ENCODE assay signal across 8 cellular contexts in the genomic region with DNA sequence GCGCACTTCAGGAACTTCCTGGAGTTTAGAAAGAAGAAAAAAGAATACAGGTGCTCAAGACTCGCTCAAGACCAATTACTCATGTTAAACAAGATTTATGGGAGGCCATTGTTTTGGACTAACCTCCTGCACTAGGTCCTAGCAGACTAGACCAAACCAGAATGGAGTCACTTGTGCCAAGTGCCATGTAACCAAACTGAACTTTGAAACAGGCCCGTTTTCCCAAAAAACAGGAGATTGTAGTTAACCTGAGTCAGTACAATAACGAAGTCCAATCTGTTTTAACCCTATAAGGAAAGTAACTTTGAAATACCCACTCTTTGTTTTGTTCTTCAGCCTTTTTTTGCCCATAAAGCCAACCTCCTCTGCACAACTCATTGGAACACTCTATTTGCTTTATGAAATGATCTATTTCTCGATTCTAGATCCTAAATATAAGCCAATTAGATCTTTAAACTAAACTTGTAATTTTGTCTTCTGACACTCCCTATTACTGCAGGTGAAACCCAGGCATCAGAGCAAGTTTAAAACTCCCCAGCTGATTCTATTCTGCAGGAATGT. TPM values are rescaled to one million over a fixed set of nuclear protein-coding genes. Genes with fewer than 3 reads are reported as not detected.
A peak's percentile ranks its signal among the peaks of the same experiment; 100 is the strongest.
DNase-seq lines count a peak whose midpoint lies in the region; ATAC-seq, FAIRE-seq and TF ChIP-seq lines count a peak whose summit lies in the region.

No MANE protein-coding gene starts in this region.

- FAIRE-seq in astrocyte (lab: Jason Lieb, UNC) = no peak

- peaks cover 20% of the 10 kb centered on the region for H3K79me2 ChIP-seq in astrocyte (ENCODE audit: insufficient read depth, low read length)

- 66 to 76% methylated on average over 5 of the region's 5 CpGs for WGBS in transverse colon (ENCODE audit: low coverage in 1 of 2), 2 donors

- H4K20me1 ChIP-seq in astrocyte (ENCODE audit: insufficient read depth, low read length) = no peaks in the 10 kb centered on the region

- no peaks in the 10 kb centered on the region for H3K9me3 ChIP-seq in astrocyte (ENCODE audit: insufficient read depth, low read depth, low read length)
- H3K9me3 ChIP-seq in lower lobe of right lung = no peaks in the 10 kb centered on the region
- H3K9me3 ChIP-seq in transverse colon = no peaks in the 10 kb centered on the region

- H3K9me3 Mint-ChIP-seq in activated T-cell treated with anti-CD3 and anti-CD28 coated beads, Interleukin-2, amount 50 U/mL, for 4 hours = no peaks in the 10 kb centered on the region
- H3K9me3 Mint-ChIP-seq in astrocyte (ENCODE audit: unreplicated experiment) = peaks cover 2% of the 10 kb centered on the region

- H3K36me3 Mint-ChIP-seq in activated T-cell treated with anti-CD3 and anti-CD28 coated beads, Interleukin-2, amount 50 U/mL, for 4 hours (ENCODE audit: insufficient read depth) = peaks cover 2% of the 10 kb centered on the region
- H3K36me3 Mint-ChIP-seq in astrocyte (ENCODE audit: low read depth, unreplicated experiment) = no peaks in the 10 kb centered on the region

- H3K27me3 ChIP-seq in astrocyte (ENCODE audit: insufficient read depth, low read length) (no peaks in the 10 kb centered on the region), lower lobe of right lung (ENCODE audit: low read depth) (no peaks in the 10 kb centered on the region), transverse colon (no peaks in the 10 kb centered on the region)

- no peaks in the 10 kb centered on the region for H3K36me3 ChIP-seq in astrocyte (ENCODE audit: insufficient read depth, low read length)
- H3K36me3 ChIP-seq in lower lobe of right lung = no peaks in the 10 kb centered on the region
- no peaks in the 10 kb centered on the region for H3K36me3 ChIP-seq in transverse colon

- no peaks in the 10 kb centered on the region for H3K27me3 Mint-ChIP-seq in activated T-cell treated with anti-CD3 and anti-CD28 coated beads, Interleukin-2, amount 50 U/mL, for 4 hours (ENCODE audit: low read depth)
- H3K27me3 Mint-ChIP-seq in astrocyte (ENCODE audit: low read depth, unreplicated experiment) = no peaks in the 10 kb centered on the region

- peaks cover 19% of the 10 kb centered on the region for H3K4me1 ChIP-seq in astrocyte (ENCODE audit: insufficient read depth, low read length)
- peaks cover 14% of the 10 kb centered on the region for H3K4me1 ChIP-seq in lower lobe of right lung
- peaks cover 0 to 31% (median 19%) of the 10 kb centered on the region in 4 donors for H3K4me1 ChIP-seq in transverse colon

- peak overlapping the region; percentile 84 for H3K9ac ChIP-seq in astrocyte (ENCODE audit: low read length)

- peaks cover 33% of the 10 kb centered on the region for H3K4me1 Mint-ChIP-seq in activated T-cell treated with anti-CD3 and anti-CD28 coated beads, Interleukin-2, amount 50 U/mL, for 4 hours (ENCODE audit: low read depth)
- H3K4me1 Mint-ChIP-seq in astrocyte (ENCODE audit: low read depth, unreplicated experiment) = peaks cover 29% of the 10 kb centered on the region

- intact Hi-C loops in lower lobe of right lung (cut with DNase I) = no loop called here
- intact Hi-C loops in transverse colon (cut with DNase I; ENCODE audit: low total_unique reads) = loop anchor here (10.0 kb wide), 1 partner anchor 1555 kb away; no protein-coding TSS in a partner anchor

- peak overlapping the region; percentile 95 for H3K4me3 Mint-ChIP-seq in activated T-cell treated with anti-CD3 and anti-CD28 coated beads, Interleukin-2, amount 50 U/mL, for 4 hours
- H3K4me3 Mint-ChIP-seq in astrocyte (ENCODE audit: unreplicated experiment) = peak overlapping the region; percentile 98

- TF ChIP-seq CTCF in astrocyte (IDR thresholded peaks at IDR 0.05; ENCODE audit: insufficient read depth, low read depth, low read length) (no peak), lower lobe of right lung (IDR thresholded peaks at IDR 0.05) (no peak), transverse colon (IDR thresholded peaks at IDR 0.05) (no peak)

- peak overlapping the region; percentile 99 for H3K27ac Mint-ChIP-seq in astrocyte (ENCODE audit: unreplicated experiment)

- in situ Hi-C loops in transverse colon (cut with MboI; ENCODE audit: low pct_ligation_motif_present in 1 of 4, low pct_unique_long_range_greater_than_20kb in 1 of 4, low sequenced_read_pairs in 3 of 4) = loop anchor here in 3 of 4 donors (10.0 to 25.0 kb wide), 2 partner anchors 312 to 315 kb away; a partner anchor contains a TSS

- H3K27ac ChIP-seq in astrocyte (ENCODE audit: low read depth, low read length) = peak overlapping the region; percentile 85
- peak overlapping the region; percentile 81 for H3K27ac ChIP-seq in lower lobe of right lung
- H3K27ac ChIP-seq in transverse colon = peak overlapping the region; percentile 84 to 92 (median 88)

- H3K4me3 ChIP-seq in astrocyte (ENCODE audit: insufficient read depth, low read depth, low read length) = peak overlapping the region; percentile 84
- peak overlapping the region; percentile 93 for H3K4me3 ChIP-seq in lower lobe of right lung
- peak overlapping the region; percentile 69 to 95 (median 86) for H3K4me3 ChIP-seq in transverse colon

- no peak for TF ChIP-seq EP300 in transverse colon (IDR thresholded peaks at IDR 0.05; ENCODE audit: low read depth)

- peak overlapping the region; percentile 84 for H3K4me2 ChIP-seq in astrocyte (ENCODE audit: low read length)

- TF ChIP-seq POLR2A in transverse colon (IDR thresholded peaks at IDR 0.05) = no peak

- no peak for ATAC-seq in activated T-cell treated with anti-CD3 and anti-CD28 coated beads, Interleukin-2, amount 50 U/mL, for 4 hours
- ATAC-seq in lower lobe of right lung = no peak

- no peak for DNase-seq in activated T-cell treated with anti-CD3 and anti-CD28 coated beads, Interleukin-2, amount 50 U/mL, for 4 hours
- DNase-seq in activated T-cell treated with anti-CD3 and anti-CD28 coated beads, Interleukin-2, amount 50 U/mL, for 48 hours = no peak
- DNase-seq in astrocyte (ENCODE audit: low read depth) = no peak
- no peak for DNase-seq in lower lobe of right lung
- no peak for DNase-seq in transverse colon
- no peak for DNase-seq in DMS114 treated with DMSO at 0.1 percent for 48 hours (lab: John Stamatoyannopoulos, UW; ENCODE audit: unreplicated experiment)
- no peak for DNase-seq in HT-29 (ENCODE audit: low spot score)
- DNase-seq in OCI-M2 (lab: John Stamatoyannopoulos, UW; ENCODE audit: unreplicated experiment) = no peak

- peak overlapping the region; percentile 89 for H2AFZ ChIP-seq in astrocyte (ENCODE audit: low read depth, low read length)

RNA-seq across cellular contexts. Expression of a gene that starts 0.7 kb away (rescaled TPM):
- 10 to 100 TPM; 16.9 to 19.8 (median 18.3) TPM for total RNA-seq in activated T-cell treated with anti-CD3 and anti-CD28 coated beads, Interleukin-2, amount 50 U/mL, for 4 hours
- total RNA-seq in astrocyte (41.5 and 54.5 TPM in 2 replicates), lower lobe of right lung (29.5 TPM), transverse colon (10 to 100 TPM; 13.5 to 53.3 (median 37.2) TPM)
- total RNA-seq in HT-29 (2014; rRNA removed; shearing (Covaris generic)) = 15.0 and 15.2 TPM in 2 replicates
